Comparison of ENCODE assay signal across 14 cellular contexts in the genomic region with DNA sequence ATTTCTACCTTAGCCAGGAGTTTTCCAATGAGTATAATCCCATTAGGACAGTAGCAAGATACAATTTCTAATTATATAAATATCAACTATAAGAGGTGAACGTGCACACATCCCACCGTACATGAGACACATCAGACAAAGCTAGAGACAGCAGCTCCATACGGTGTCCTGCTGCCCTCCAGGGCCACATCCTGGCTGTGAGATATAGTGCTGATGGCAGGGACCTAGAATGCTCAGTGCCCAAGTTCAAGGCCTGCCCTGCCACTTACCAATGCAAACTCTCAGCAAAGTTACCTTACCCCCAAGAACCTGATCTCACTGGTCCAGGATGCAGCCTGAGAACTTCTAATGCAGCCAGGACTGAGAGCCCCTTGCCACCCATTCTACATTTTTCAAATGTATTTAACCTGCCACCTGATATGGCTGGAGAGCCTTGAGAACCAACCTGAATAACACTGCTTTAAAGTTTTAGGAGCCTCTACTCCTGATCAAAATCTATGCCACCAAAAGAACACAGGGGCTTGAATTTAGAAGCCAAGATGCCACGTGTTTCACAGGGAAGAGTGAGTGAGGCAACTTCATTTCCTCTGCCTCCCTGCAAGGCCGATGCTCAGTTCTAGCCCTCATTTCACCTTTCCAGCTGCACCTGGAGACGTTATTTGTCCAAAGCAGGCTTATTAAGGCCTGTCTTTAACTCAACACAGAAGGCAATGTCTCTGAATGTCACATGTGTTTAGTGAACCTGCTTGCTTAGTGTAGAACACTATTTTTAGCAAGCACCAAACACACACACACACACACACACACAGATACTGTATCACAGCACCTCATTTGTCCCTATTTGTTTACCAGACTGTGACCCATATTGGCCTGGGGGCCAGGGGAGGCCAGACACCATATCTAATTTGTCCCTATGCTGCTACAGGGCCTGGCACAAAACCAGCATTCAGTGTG. TPM values are rescaled to one million over a fixed set of nuclear protein-coding genes. Genes with fewer than 3 reads are reported as not detected.
DNase-seq lines count a peak whose midpoint lies in the region; ATAC-seq and TF ChIP-seq lines count a peak whose summit lies in the region.
"Had no signal": no experiment of that assay in that cellular context is flagged by ENCODE, and none has a peak within 500 bp of the region (broad histone marks: within the 10 kb centered on the region; RNA-seq: fewer than 3 reads in every experiment).

No MANE protein-coding gene starts in this region.

- peaks cover 10% of the 10 kb centered on the region for H3K36me3 Mint-ChIP-seq in natural killer cell treated with Interleukin-12 subunit alpha and Interleukin-12 subunit beta and Interleukin-15 and Interleukin-18, amount 100 ng/mL, for 72 hours

- no peak for ATAC-seq in natural killer cell treated with Interleukin-12 subunit alpha and Interleukin-12 subunit beta and Interleukin-15 and Interleukin-18, amount 100 ng/mL, for 72 hours
- no peak for ATAC-seq in HG03521 (IDR thresholded peaks at IDR 0.05; ENCODE audit: unreplicated experiment)

- peak overlapping the region; percentile 92 to 95 for H3K27ac Mint-ChIP-seq in natural killer cell treated with Interleukin-12 subunit alpha and Interleukin-12 subunit beta and Interleukin-15 and Interleukin-18, amount 100 ng/mL, for 72 hours

- peak; percentile 4 for DNase-seq in SKM-1 treated with dmso at 0.1 percent for 144 hours (lab: John Stamatoyannopoulos, UW; ENCODE audit: unreplicated experiment)
- DNase-seq in SKM-1 (lab: John Stamatoyannopoulos, UW; ENCODE audit: unreplicated experiment): no peak
- DNase-seq in NCI-H1417 treated with DMSO at 0.1 percent for 48 hours (lab: John Stamatoyannopoulos, UW): peak; percentile 88
- DNase-seq in natural killer cell treated with Interleukin-12 subunit alpha and Interleukin-12 subunit beta and Interleukin-15 and Interleukin-18, amount 100 ng/mL, for 72 hours (ENCODE audit: low spot score): no peak
- DNase-seq in NK-92 (lab: John Stamatoyannopoulos, UW; ENCODE audit: unreplicated experiment): no peak
- DNase-seq in HK-2 (ENCODE audit: unreplicated experiment): no peak
- DNase-seq: GM23248; islet precursor cell; stimulated activated CD4-positive, alpha-beta T cell treated with anti-CD3 and anti-CD28 coated beads, Interleukin-1b, Interleukin-23, amount 100 ng/mL, for 48 hours; substantia nigra had no signal

- peak overlapping the region; percentile 79 for H3K4me3 Mint-ChIP-seq in natural killer cell treated with Interleukin-12 subunit alpha and Interleukin-12 subunit beta and Interleukin-15 and Interleukin-18, amount 100 ng/mL, for 72 hours
- H3K4me3 Mint-ChIP-seq: neural crest cell had no signal

- peak overlapping the region; percentile 22; the same call in 1 of the 2 replicates for H3K27ac ChIP-seq in VCaP
- H3K27ac ChIP-seq: breast epithelium, GM23248 had no signal

- no peak for TF ChIP-seq CTCF in VCaP (conservative IDR thresholded peaks at IDR 0.05)

- H3K27me3 Mint-ChIP-seq in natural killer cell treated with Interleukin-12 subunit alpha and Interleukin-12 subunit beta and Interleukin-15 and Interleukin-18, amount 100 ng/mL, for 72 hours: no peaks in the 10 kb centered on the region

- no peaks in the 10 kb centered on the region for H3K9me3 Mint-ChIP-seq in natural killer cell treated with Interleukin-12 subunit alpha and Interleukin-12 subunit beta and Interleukin-15 and Interleukin-18, amount 100 ng/mL, for 72 hours
- H3K9me3 Mint-ChIP-seq: neural crest cell had no signal

- peaks cover 82 to 94% of the 10 kb centered on the region in 2 donors for H3K4me1 Mint-ChIP-seq in natural killer cell treated with Interleukin-12 subunit alpha and Interleukin-12 subunit beta and Interleukin-15 and Interleukin-18, amount 100 ng/mL, for 72 hours (ENCODE audit: low read depth in 2 of 2)

RNA-seq across cellular contexts. Expression of a gene that starts 6.1 kb away (rescaled TPM):
- total RNA-seq in natural killer cell treated with Interleukin-12 subunit alpha and Interleukin-12 subunit beta and Interleukin-15 and Interleukin-18, amount 100 ng/mL, for 72 hours: 10 to 100 TPM; 83.3 to 97.1 TPM

Comparison
In these comparisons a context has a peak if more than half of its experiments do, and no peak if none do; other contexts are left out.
1. DNase-seq: peak in SKM-1 treated with dmso at 0.1 percent for 144 hours (single experiment) and NCI-H1417 treated with DMSO at 0.1 percent for 48 hours (single experiment); none in SKM-1 (single experiment), natural killer cell treated with Interleukin-12 subunit alpha and Interleukin-12 subunit beta and Interleukin-15 and Interleukin-18, amount 100 ng/mL, for 72 hours (single experiment), NK-92 (single experiment) and HK-2 (single experiment).